Comparison of ENCODE assay signal across 20 cellular contexts in genomic region chr17:2092253-2092652, GRCh38. TPM values are rescaled to one million over a fixed set of nuclear protein-coding genes. Genes with fewer than 3 reads are reported as not detected.
DNase-seq lines count a peak whose midpoint lies in the region; ATAC-seq, FAIRE-seq and TF ChIP-seq lines count a peak whose summit lies in the region.
"Had no signal": no experiment of that assay in that cellular context is flagged by ENCODE, and none has a peak within 500 bp of the region (broad histone marks: within the 10 kb centered on the region; RNA-seq: fewer than 3 reads in every experiment).

No MANE protein-coding gene starts in this region.

- H3K9me3 Mint-ChIP-seq in T-helper 2 cell treated with Interferon-gamma antibody and Interleukin-4, amounts not matched to agents 5 μg/mL and 100 μg/mL, for 36 hours: no peaks in the 10 kb centered on the region
- H3K9me3 Mint-ChIP-seq in GM23338 (no peaks in the 10 kb centered on the region), astrocyte (ENCODE audit: unreplicated experiment) (no peaks in the 10 kb centered on the region)

- H3K4me1 Mint-ChIP-seq in T-helper 2 cell treated with Interferon-gamma antibody and Interleukin-4, amounts not matched to agents 5 μg/mL and 100 μg/mL, for 36 hours (ENCODE audit: low read depth): peaks cover 54% of the 10 kb centered on the region
- H3K4me1 Mint-ChIP-seq in GM23338 (peaks cover 51% of the 10 kb centered on the region), astrocyte (ENCODE audit: low read depth, unreplicated experiment) (peaks cover 55% of the 10 kb centered on the region)

- no peak overlapping the region for H3K9ac ChIP-seq in astrocyte (ENCODE audit: low read length)
- H3K9ac ChIP-seq: parathyroid adenoma had no signal

- no peak for DNase-seq in T-helper 2 cell treated with Interferon-gamma antibody and Interleukin-4, amounts not matched to agents 5 μg/mL and 100 μg/mL, for 36 hours (ENCODE audit: low spot score)
- no peak for DNase-seq in T-helper 2 cell
- DNase-seq in GM23338 (ENCODE audit: low spot score): peak; percentile 57
- DNase-seq in astrocyte (ENCODE audit: low read depth): no peak
- peak in 1 of 2 donors; percentile 8 for DNase-seq in psoas muscle
- DNase-seq in midbrain (lab: John Stamatoyannopoulos, UW): no peak
- no peak for DNase-seq in NCI-H446 treated with DMSO at 0.1 percent for 48 hours (lab: John Stamatoyannopoulos, UW)
- DNase-seq: activated CD8-positive, alpha-beta memory T cell treated with anti-CD3 and anti-CD28 coated beads, Interleukin-2, amount 50 U/mL, for 4 hours; activated naive CD4-positive, alpha-beta T cell treated with anti-CD3 and anti-CD28 coated beads, Interleukin-2, amount 50 U/mL, for 16 hours; C1 segment of cervical spinal cord; cortex of kidney; MG63; NCI-H226; stimulated activated CD4-positive, alpha-beta T cell treated with anti-CD3 and anti-CD28 coated beads, Interleukin-4, amount 100 ng/mL, for 24 hours had no signal

- no peak overlapping the region for H3K4me3 Mint-ChIP-seq in T-helper 2 cell treated with Interferon-gamma antibody and Interleukin-4, amounts not matched to agents 5 μg/mL and 100 μg/mL, for 36 hours
- no peak overlapping the region for H3K4me3 Mint-ChIP-seq in GM23338
- H3K4me3 Mint-ChIP-seq in astrocyte (ENCODE audit: unreplicated experiment): no peak overlapping the region
- H3K4me3 Mint-ChIP-seq: brain had no signal

- no peak overlapping the region for H2AFZ ChIP-seq in GM23338
- no peak overlapping the region for H2AFZ ChIP-seq in astrocyte (ENCODE audit: low read depth, low read length)
- H2AFZ ChIP-seq: parathyroid adenoma had no signal

- H3K79me2 ChIP-seq in GM23338 (replicated peaks; ENCODE audit: insufficient read depth) (no peaks in the 10 kb centered on the region), astrocyte (ENCODE audit: insufficient read depth, low read length) (peaks cover 6% of the 10 kb centered on the region)
- H3K79me2 ChIP-seq: parathyroid adenoma had no signal

- H3K9me2 ChIP-seq in GM23338 (ENCODE audit: insufficient read depth): no peaks in the 10 kb centered on the region

- H3K4me2 ChIP-seq in GM23338: no peak overlapping the region
- H3K4me2 ChIP-seq in astrocyte (ENCODE audit: low read length): no peak overlapping the region

- H3K4me3 ChIP-seq in GM23338 (no peak overlapping the region), astrocyte (ENCODE audit: insufficient read depth, low read depth, low read length) (no peak overlapping the region), psoas muscle (no peak overlapping the region)
- H3K4me3 ChIP-seq: gastroesophageal sphincter, MG63 had no signal

- H3K27me3 ChIP-seq in GM23338 (ENCODE audit: insufficient read depth) (no peaks in the 10 kb centered on the region), astrocyte (ENCODE audit: insufficient read depth, low read length) (no peaks in the 10 kb centered on the region), psoas muscle (ENCODE audit: insufficient read depth in 3 of 3, low read length in 2 of 3) (no peaks in the 10 kb centered on the region)
- H3K27me3 ChIP-seq: gastroesophageal sphincter, MG63 had no signal

- intact Hi-C loops in psoas muscle (cut with DNase I): loop anchor here in 1 of 2 donors (10.0 kb wide), 1 partner anchor 153 kb away; no protein-coding TSS in a partner anchor

- H3K4me1 ChIP-seq in GM23338 (ENCODE audit: insufficient read depth) (peaks cover 24% of the 10 kb centered on the region), astrocyte (ENCODE audit: insufficient read depth, low read length) (peaks cover 54% of the 10 kb centered on the region), psoas muscle (peaks cover 26% of the 10 kb centered on the region)

- FAIRE-seq in astrocyte (lab: Jason Lieb, UNC): no peak

- H3K27ac ChIP-seq in GM23338 (ENCODE audit: low read depth) (0 out of 2 replicates have a peak overlapping the region, but pooled peaks have one; percentile 32), astrocyte (ENCODE audit: low read depth, low read length) (no peak overlapping the region), psoas muscle (peak overlapping the region; percentile 21)
- H3K27ac ChIP-seq: parathyroid adenoma had no signal

- H3K27me3 Mint-ChIP-seq in T-helper 2 cell treated with Interferon-gamma antibody and Interleukin-4, amounts not matched to agents 5 μg/mL and 100 μg/mL, for 36 hours (ENCODE audit: low read depth): no peaks in the 10 kb centered on the region
- H3K27me3 Mint-ChIP-seq in GM23338 (ENCODE audit: insufficient read depth, low read depth, poor library complexity) (peaks cover 7% of the 10 kb centered on the region), astrocyte (ENCODE audit: low read depth, unreplicated experiment) (no peaks in the 10 kb centered on the region)
- H3K27me3 Mint-ChIP-seq: brain had no signal

- peak in 1 of 2 experiments; percentile 39; a peak in 3 of 4 replicates for TF ChIP-seq CTCF in GM23338 (conservative IDR thresholded peaks at IDR 0.05; ENCODE audit: low read depth in 2 of 2)
- no peak for TF ChIP-seq CTCF in astrocyte (IDR thresholded peaks at IDR 0.05; ENCODE audit: insufficient read depth, low read depth, low read length)
- no peak for TF ChIP-seq CTCF in psoas muscle (IDR thresholded peaks at IDR 0.05)

- H3F3A ChIP-seq in GM23338 (replicated peaks; ENCODE audit: low read depth): 0 out of 2 replicates have a peak, but pooled peaks cover 2% of the 10 kb centered on the region

- WGBS in psoas muscle, 3 donors: 90 to 92% (median 90%) methylated on average over 4 of the region's 4 CpGs

- peak overlapping the region; percentile 43 for H3K27ac Mint-ChIP-seq in T-helper 2 cell treated with Interferon-gamma antibody and Interleukin-4, amounts not matched to agents 5 μg/mL and 100 μg/mL, for 36 hours
- H3K27ac Mint-ChIP-seq in GM23338: peak overlapping the region; percentile 89
- peak overlapping the region; percentile 80 for H3K27ac Mint-ChIP-seq in astrocyte (ENCODE audit: unreplicated experiment)

- H3K36me3 ChIP-seq in GM23338 (ENCODE audit: insufficient read depth): no peaks in the 10 kb centered on the region
- H3K36me3 ChIP-seq in astrocyte (ENCODE audit: insufficient read depth, low read length): no peaks in the 10 kb centered on the region
- H3K36me3 ChIP-seq in psoas muscle (ENCODE audit: insufficient read depth in 1 of 2, low read depth in 1 of 2): no peaks in the 10 kb centered on the region
- H3K36me3 ChIP-seq: gastroesophageal sphincter, MG63 had no signal

- ATAC-seq in GM23338: peak; percentile 34
- ATAC-seq in psoas muscle: no peak
- ATAC-seq in HG02981 (IDR thresholded peaks at IDR 0.05; ENCODE audit: unreplicated experiment): no peak
- ATAC-seq: activated CD4-positive, CD25-positive, alpha-beta regulatory T cell treated with anti-CD3 and anti-CD28 coated beads, Interleukin-2, amount 50 U/mL, for 24 hours; gastroesophageal sphincter; left lobe of liver had no signal

- no peaks in the 10 kb centered on the region for H3K9me3 ChIP-seq in astrocyte (ENCODE audit: insufficient read depth, low read depth, low read length)
- no peaks in the 10 kb centered on the region for H3K9me3 ChIP-seq in psoas muscle
- H3K9me3 ChIP-seq: gastroesophageal sphincter, MG63 had no signal

- H4K20me1 ChIP-seq in GM23338 (replicated peaks; ENCODE audit: insufficient read depth): no peaks in the 10 kb centered on the region
- H4K20me1 ChIP-seq in astrocyte (ENCODE audit: insufficient read depth, low read length): no peaks in the 10 kb centered on the region

- peaks cover 19% of the 10 kb centered on the region for H3K36me3 Mint-ChIP-seq in T-helper 2 cell treated with Interferon-gamma antibody and Interleukin-4, amounts not matched to agents 5 μg/mL and 100 μg/mL, for 36 hours (ENCODE audit: low read depth)
- H3K36me3 Mint-ChIP-seq in GM23338 (ENCODE audit: low read depth) (no peaks in the 10 kb centered on the region; the same call in 2 of the 3 replicates), astrocyte (ENCODE audit: low read depth, unreplicated experiment) (peaks cover 5% of the 10 kb centered on the region)

RNA-seq across cellular contexts. Expression of gene HIC1, which starts 37.4 kb away (rescaled TPM):
- 0.17 TPM in 1 of 2 replicates, not detected in the other for total RNA-seq in GM23338 (2014; rRNA removed; shearing (Covaris generic))
- polyA plus RNA-seq in GM23338 (2016; fragmentation: Nextera tagmentation; extraction: Ambion mirVana): 0.23 and 0.26 TPM in 2 replicates
- 9.0 and 14.5 TPM in 2 replicates for total RNA-seq in astrocyte
- 10 to 100 TPM in 1 of 4 donors, 1 to 10 TPM in 3; 4.3 to 12.6 (median 9.4) TPM for total RNA-seq in psoas muscle
- 1 to 10 TPM; 2.0 to 3.5 (median 2.1) TPM for polyA plus RNA-seq in psoas muscle

RNA-seq across cellular contexts. Expression of gene OVCA2, which starts 50.4 kb away (rescaled TPM):
- 21.3 and 24.8 TPM in 2 replicates for total RNA-seq in GM23338 (2014; rRNA removed; shearing (Covaris generic))
- polyA plus RNA-seq in GM23338 (2016; fragmentation: Nextera tagmentation; extraction: Ambion mirVana): 14.9 and 15.9 TPM in 2 replicates
- total RNA-seq in astrocyte: 32.8 and 36.8 TPM in 2 replicates
- total RNA-seq in psoas muscle: 10 to 100 TPM; 10.1 to 23.0 (median 15.2) TPM
- polyA plus RNA-seq in psoas muscle: 10 to 100 TPM; 29.2 to 66.1 (median 33.4) TPM
